11 cellular contexts compared by ENCODE assay signal in the genomic region with DNA sequence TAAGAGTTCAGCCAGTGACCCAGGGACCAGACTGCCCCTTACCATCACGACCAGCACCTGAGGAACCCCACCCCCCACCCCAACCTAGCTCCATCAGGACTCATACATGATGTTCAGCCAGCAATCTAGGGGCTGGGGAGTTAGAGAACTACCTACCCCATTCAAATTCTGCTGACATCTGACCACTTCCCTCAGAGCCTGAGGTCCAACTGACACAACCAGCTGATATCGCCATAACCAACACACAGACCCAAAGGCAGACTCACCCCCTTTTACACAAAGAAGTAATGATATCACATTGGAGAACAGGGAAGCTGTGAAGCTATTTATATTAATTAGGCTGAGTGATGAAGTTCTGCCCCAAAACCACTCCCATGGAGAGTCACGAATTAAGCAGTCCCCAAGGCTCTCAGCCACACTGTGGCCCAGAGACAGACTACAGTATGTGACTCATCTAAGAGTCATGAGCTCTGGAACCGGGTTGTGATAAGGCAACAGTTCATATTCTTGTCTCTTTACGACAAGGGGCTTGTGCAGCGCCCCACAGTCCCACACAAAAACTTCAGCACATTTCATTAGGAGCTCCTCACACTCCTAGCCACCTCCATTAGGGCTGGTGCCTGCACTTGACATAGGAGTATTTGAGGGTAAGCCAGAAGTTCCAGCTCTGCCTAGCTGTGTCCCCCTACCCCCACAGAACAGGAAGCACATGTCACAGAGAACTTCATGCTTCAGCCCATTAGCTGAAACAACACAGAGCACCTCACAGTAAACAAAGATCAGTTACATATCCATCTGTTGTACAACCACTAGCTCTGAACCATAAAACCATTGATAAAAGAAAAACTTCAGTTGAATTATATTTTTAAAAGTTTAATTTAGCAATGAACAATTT.
DNase-seq lines count a peak whose midpoint lies in the region; ATAC-seq and TF ChIP-seq lines count a peak whose summit lies in the region.
"Had no signal": no experiment of that assay in that cellular context is flagged by ENCODE, and none has a peak within 500 bp of the region (broad histone marks: within the 10 kb centered on the region; RNA-seq: fewer than 3 reads in every experiment).

No MANE protein-coding gene starts in this region.

- no peak overlapping the region for H3K23ac ChIP-seq in mesendoderm (ENCODE audit: low read length)

- in situ Hi-C loops in astrocyte of the spinal cord (cut with HindIII; ENCODE audit: low sequenced_read_pairs), result no loop called here

- H3K27ac Mint-ChIP-seq in mesothelial cell of epicardium, result no peak overlapping the region
- H3K27ac Mint-ChIP-seq: activated T-cell treated with anti-CD3 and anti-CD28 coated beads, Interleukin-2, amount 50 U/mL, for 72 hours; T-helper 2 cell treated with Interferon-gamma antibody and Interleukin-4, amounts not matched to agents 5 μg/mL and 100 μg/mL, for 36 hours had no signal

- no peaks in the 10 kb centered on the region for H3K79me1 ChIP-seq in mesendoderm (ENCODE audit: low read length)

- no peaks in the 10 kb centered on the region for H3K4me1 ChIP-seq in mesendoderm (ENCODE audit: control insufficient read depth, low read depth, low read length)
- H3K4me1 ChIP-seq: pancreas had no signal

- DNase-seq in EL, result peak; percentile 66
- peak; percentile 78 for DNase-seq in MV-4-11 (lab: John Stamatoyannopoulos, UW)
- peak; percentile 46 for DNase-seq in astrocyte of the spinal cord (ENCODE audit: low read depth, low spot score)
- DNase-seq in mesendoderm, result peak; percentile 17
- DNase-seq in mesothelial cell of epicardium (ENCODE audit: low spot score in 2 of 2, unreplicated experiment in 2 of 2), result no peak
- no peak for DNase-seq in posterior vena cava (ENCODE audit: low spot score)
- DNase-seq: activated T-cell treated with anti-CD3 and anti-CD28 coated beads, Interleukin-2, amount 50 U/mL, for 72 hours; pancreas had no signal

- ATAC-seq in HG02870 (IDR thresholded peaks at IDR 0.05; ENCODE audit: unreplicated experiment) (no peak), GM18873 (IDR thresholded peaks at IDR 0.05; ENCODE audit: low FRiP score, unreplicated experiment) (no peak)
- ATAC-seq: pancreas had no signal

- no peak overlapping the region for H3K27ac ChIP-seq in mesendoderm (ENCODE audit: low read depth, low read length)
- H3K27ac ChIP-seq: pancreas had no signal

- no peak overlapping the region for H3K56ac ChIP-seq in mesendoderm (ENCODE audit: low read length)

- no peaks in the 10 kb centered on the region for H3K79me2 ChIP-seq in mesendoderm (ENCODE audit: control insufficient read depth, insufficient read depth, low read length)

- no CpG with 5 or more reads among the region's 6 CpGs for WGBS in mesendoderm (ENCODE audit: extremely low coverage, insufficient coverage, low lambda C conversion rate)

- intact Hi-C loops in posterior vena cava (cut with DNase I), result no loop called here

- no peak overlapping the region for H2BK120ac ChIP-seq in mesendoderm (ENCODE audit: low read depth, low read length)

- no peak overlapping the region for H3K4me3 Mint-ChIP-seq in mesothelial cell of epicardium
- H3K4me3 Mint-ChIP-seq: activated T-cell treated with anti-CD3 and anti-CD28 coated beads, Interleukin-2, amount 50 U/mL, for 72 hours; T-helper 2 cell treated with Interferon-gamma antibody and Interleukin-4, amounts not matched to agents 5 μg/mL and 100 μg/mL, for 36 hours had no signal

- no peak overlapping the region for H3K9ac ChIP-seq in mesendoderm (ENCODE audit: low read length)

- H3K27me3 Mint-ChIP-seq in mesothelial cell of epicardium (ENCODE audit: low read depth), result no peaks in the 10 kb centered on the region

- H2BK5ac ChIP-seq in mesendoderm (ENCODE audit: low read length), result no peak overlapping the region

- no peaks in the 10 kb centered on the region for H3K4me1 Mint-ChIP-seq in mesothelial cell of epicardium

- H2BK15ac ChIP-seq in mesendoderm (replicated peaks; ENCODE audit: low read depth), result no peak overlapping the region

- no peak overlapping the region for H4K5ac ChIP-seq in mesendoderm (ENCODE audit: low read length)

- no peak overlapping the region for H4K8ac ChIP-seq in mesendoderm (ENCODE audit: low read depth, low read length)

- H3K4ac ChIP-seq in mesendoderm (ENCODE audit: low read depth, low read length), result no peak overlapping the region

- H3K27me3 ChIP-seq in mesendoderm (ENCODE audit: insufficient read depth, low read length, poor library complexity), result no peaks in the 10 kb centered on the region

- H3K36me3 ChIP-seq in mesendoderm (ENCODE audit: control insufficient read depth, insufficient read depth, low read length), result no peaks in the 10 kb centered on the region
- H3K36me3 ChIP-seq: pancreas had no signal

- H3K4me2 ChIP-seq in mesendoderm (ENCODE audit: low read length), result no peak overlapping the region

- peaks cover 4% of the 10 kb centered on the region for H3K9me3 Mint-ChIP-seq in mesothelial cell of epicardium
- H3K9me3 Mint-ChIP-seq: activated T-cell treated with anti-CD3 and anti-CD28 coated beads, Interleukin-2, amount 50 U/mL, for 72 hours; T-helper 2 cell treated with Interferon-gamma antibody and Interleukin-4, amounts not matched to agents 5 μg/mL and 100 μg/mL, for 36 hours had no signal

- no peaks in the 10 kb centered on the region for H3K36me3 Mint-ChIP-seq in mesothelial cell of epicardium

- no peak overlapping the region for H3K4me3 ChIP-seq in astrocyte of the spinal cord (ENCODE audit: low read depth, low read length)
- no peak overlapping the region for H3K4me3 ChIP-seq in mesendoderm (ENCODE audit: low read length)
- H3K4me3 ChIP-seq: pancreas had no signal

- no peak overlapping the region for H3K18ac ChIP-seq in mesendoderm (ENCODE audit: low read length)

- no peak for TF ChIP-seq CTCF in astrocyte of the spinal cord (IDR thresholded peaks at IDR 0.05; ENCODE audit: low read depth, low read length)
- TF ChIP-seq CTCF in mesothelial cell of epicardium (IDR thresholded peaks at IDR 0.05; ENCODE audit: unreplicated experiment), result no peak

- H2AK5ac ChIP-seq in mesendoderm (ENCODE audit: low read length), result no peak overlapping the region

Comparison
In these comparisons a context has a peak if more than half of its experiments do, and no peak if none do; other contexts are left out.
1. DNase-seq: peak in EL (single experiment), MV-4-11 (single experiment), astrocyte of the spinal cord (single experiment) and mesendoderm (single experiment); none in mesothelial cell of epicardium (0 of 2) and posterior vena cava (single experiment).